In the genomic region with DNA sequence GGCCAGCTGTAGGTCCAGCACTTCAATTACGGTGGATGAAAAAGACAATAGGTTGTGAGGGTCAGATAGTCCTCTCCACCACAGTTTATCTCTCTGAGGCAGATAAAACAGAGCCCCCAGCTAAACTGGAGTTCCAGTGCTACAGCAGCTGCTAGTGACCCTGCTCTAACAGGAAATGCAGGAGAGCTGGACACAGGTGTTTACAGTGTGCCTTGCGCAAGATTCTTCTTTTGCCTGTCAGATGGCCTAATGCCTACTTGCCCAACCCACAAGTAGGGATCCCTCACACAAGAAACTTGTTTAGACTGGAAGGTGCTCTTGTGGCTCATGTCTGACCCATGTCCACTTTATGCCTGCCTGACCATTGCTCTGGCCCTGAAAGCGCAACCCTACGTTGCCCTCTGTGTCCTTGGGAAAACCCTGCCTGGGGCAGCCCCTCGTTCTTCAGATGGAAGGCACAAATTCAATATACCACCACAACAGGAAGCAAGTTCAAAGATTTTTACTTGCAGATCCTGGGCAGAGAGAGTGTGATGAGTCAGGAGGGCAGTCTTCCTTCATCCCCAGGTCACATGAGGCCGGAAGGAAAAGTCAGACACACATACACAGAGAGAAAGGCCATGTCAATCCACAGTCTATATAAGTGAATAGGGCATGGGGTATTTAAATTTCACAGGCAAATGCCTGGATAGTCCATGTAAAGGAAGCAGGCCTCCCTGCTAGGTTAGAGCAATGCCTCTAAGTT, we compare ENCODE assay signal across 17 cellular contexts.
A peak's percentile ranks its signal among the peaks of the same experiment; 100 is the strongest.
DNase-seq lines count a peak whose midpoint lies in the region; ATAC-seq and TF ChIP-seq lines count a peak whose summit lies in the region.
"Had no signal": no experiment of that assay in that cellular context is flagged by ENCODE, and none has a peak within 500 bp of the region (broad histone marks: within the 10 kb centered on the region; RNA-seq: fewer than 3 reads in every experiment).

No MANE protein-coding gene starts in this region.

- H2AFZ ChIP-seq in trophoblast cell (ENCODE audit: insufficient read depth, low read length, poor library complexity): no peak overlapping the region

- no peaks in the 10 kb centered on the region for H3K36me3 ChIP-seq in trophoblast cell (ENCODE audit: control insufficient read depth in 1 of 2, insufficient read depth in 2 of 2, low read length in 2 of 2)
- H3K36me3 ChIP-seq in A673 (ENCODE audit: insufficient read depth, low read length, poor library complexity, severe bottlenecking): no peaks in the 10 kb centered on the region
- H3K36me3 ChIP-seq: SJSA1 had no signal

- intact Hi-C loops in A673 (cut with micrococcal nuclease; ENCODE audit: unreplicated experiment): no loop called here

- peak overlapping the region; percentile 19 for H2BK12ac ChIP-seq in trophoblast cell (ENCODE audit: low read length)

- no peak overlapping the region for H2BK120ac ChIP-seq in trophoblast cell (ENCODE audit: insufficient read depth, low read length, poor library complexity)

- H3K9me3 ChIP-seq in trophoblast cell (ENCODE audit: insufficient read depth, low read depth, low read length) (no peaks in the 10 kb centered on the region), A673 (ENCODE audit: low read depth, low read length, poor library complexity, severe bottlenecking) (no peaks in the 10 kb centered on the region)
- H3K9me3 ChIP-seq: SJSA1 had no signal

- H3K4me1 ChIP-seq in trophoblast cell (ENCODE audit: control insufficient read depth in 1 of 2, insufficient read depth in 2 of 2, low read length in 2 of 2) (peaks cover 3 to 5% of the 10 kb centered on the region in 2 experiments), A673 (ENCODE audit: insufficient read depth, low read length, poor library complexity, severe bottlenecking) (no peaks in the 10 kb centered on the region)
- H3K4me1 ChIP-seq: SJSA1 had no signal

- CTCF ChIA-PET in A673 (lab: Charles Lee): no interaction called here

- H3K18ac ChIP-seq in trophoblast cell (ENCODE audit: low read length): no peak overlapping the region

- BruUV-seq in A673 (replicated peaks; lab: Mats Ljungman, UMichigan): no TSS peak

- ATAC-seq in GM19397 (IDR thresholded peaks at IDR 0.05; ENCODE audit: unreplicated experiment): no peak

- peak overlapping the region; percentile 69 for H3K14ac ChIP-seq in trophoblast cell (ENCODE audit: low read length)

- POLR2A ChIA-PET in A673 (lab: Charles Lee; ENCODE audit: low non-redundant PET): no interaction called here

- H4K91ac ChIP-seq in trophoblast cell (ENCODE audit: low read depth, low read length): peak overlapping the region; percentile 4

- H2AK5ac ChIP-seq in trophoblast cell (ENCODE audit: low read length): no peak overlapping the region

- DNase-seq in ELF-1 (ENCODE audit: low read depth, low spot score): peak; percentile 11
- peak; percentile 17 for DNase-seq in NCI-H69 (lab: John Stamatoyannopoulos, UW)
- DNase-seq in epithelial cell of esophagus (ENCODE audit: low read depth): peak; percentile 40
- peak; percentile 64 to 76 for DNase-seq in trophoblast cell
- DNase-seq in DMS153 (lab: John Stamatoyannopoulos, UW): no peak
- DNase-seq in A673 (ENCODE audit: low spot score): no peak
- DNase-seq: CD4-positive, alpha-beta memory T cell; HFFc6; Karpas-422; MM.1S; NCI-H1105 treated with DMSO at 0.1 percent for 48 hours; NCI-H187 treated with DMSO at 0.1 percent for 48 hours; NCI-H446; NK-92 treated with Interleukin-12 subunit alpha and Interleukin-12 subunit beta, amount 100 ng/mL, for 24 hours had no signal

- no peak overlapping the region for H3K4me2 ChIP-seq in trophoblast cell (ENCODE audit: low read length)

- peak overlapping the region; percentile 41 for H2BK5ac ChIP-seq in trophoblast cell (ENCODE audit: low read depth, low read length, poor library complexity)

- peak overlapping the region; percentile 54 for H4K8ac ChIP-seq in trophoblast cell (ENCODE audit: low read depth, low read length)

- TF ChIP-seq CTCF in epithelial cell of esophagus (IDR thresholded peaks at IDR 0.05; ENCODE audit: insufficient read depth, low read depth, low read length, missing control alignments) (no peak), A673 (conservative IDR thresholded peaks at IDR 0.05; ENCODE audit: low read depth, low read length) (no peak)

- H3K4ac ChIP-seq in trophoblast cell (ENCODE audit: low read depth, low read length): no peak overlapping the region

- H3K4me3 ChIP-seq in epithelial cell of esophagus (ENCODE audit: low read length): no peak overlapping the region
- H3K4me3 ChIP-seq in trophoblast cell (ENCODE audit: low read depth, low read length): no peak overlapping the region
- no peak overlapping the region for H3K4me3 ChIP-seq in A673 (ENCODE audit: low read depth, low read length, poor library complexity, severe bottlenecking)
- H3K4me3 ChIP-seq: SJSA1 had no signal

- peaks cover 2% of the 10 kb centered on the region for H3K79me1 ChIP-seq in trophoblast cell (ENCODE audit: low read length)

- no peak overlapping the region for H3K9ac ChIP-seq in trophoblast cell (ENCODE audit: low read length)

- H3K27ac ChIP-seq in trophoblast cell (ENCODE audit: low read depth, low read length) (peak overlapping the region; percentile 72), A673 (ENCODE audit: low read depth, low read length, poor library complexity, severe bottlenecking) (no peak overlapping the region)
- H3K27ac ChIP-seq: RWPE1, SJSA1 had no signal

- no peak overlapping the region for H4K12ac ChIP-seq in trophoblast cell (ENCODE audit: low read depth, low read length)

- H3K79me2 ChIP-seq in trophoblast cell (ENCODE audit: control insufficient read depth, insufficient read depth, low read length, poor library complexity): no peaks in the 10 kb centered on the region

- H3K23ac ChIP-seq in trophoblast cell (ENCODE audit: low read length): no peak overlapping the region

- H3K27me3 ChIP-seq in trophoblast cell (ENCODE audit: insufficient read depth, low read length) (no peaks in the 10 kb centered on the region), A673 (replicated peaks; ENCODE audit: insufficient read depth, low read depth, low read length, poor library complexity) (no peaks in the 10 kb centered on the region)
- H3K27me3 ChIP-seq: SJSA1 had no signal

- WGBS in trophoblast cell (ENCODE audit: extremely low coverage, insufficient coverage, insufficient read length): no CpG with 5 or more reads among the region's 6 CpGs

Comparison
In these comparisons a context has a peak if more than half of its experiments do, and no peak if none do; other contexts are left out.
1. DNase-seq: peak in ELF-1 (single experiment), NCI-H69 (single experiment), epithelial cell of esophagus (single experiment) and trophoblast cell (2 of 2); none in DMS153 (single experiment) and A673 (single experiment).